ENCODE assay signal across 11 cellular contexts in genomic region chr5:93604119-93604963, GRCh38. TPM values are rescaled to one million over a fixed set of nuclear protein-coding genes. Genes with fewer than 3 reads are reported as not detected.
A peak's percentile ranks its signal among the peaks of the same experiment; 100 is the strongest.
DNase-seq lines count a peak whose midpoint lies in the region; ATAC-seq, FAIRE-seq and TF ChIP-seq lines count a peak whose summit lies in the region.
"Had no signal": no experiment of that assay in that cellular context is flagged by ENCODE, and none has a peak within 500 bp of the region (broad histone marks: within the 10 kb centered on the region; RNA-seq: fewer than 3 reads in every experiment).

No MANE protein-coding gene starts in this region.

- H3K27me3 Mint-ChIP-seq in GM23338 (ENCODE audit: insufficient read depth, low read depth, poor library complexity): no peaks in the 10 kb centered on the region
- peaks cover 81% of the 10 kb centered on the region for H3K27me3 Mint-ChIP-seq in nephron (ENCODE audit: low read depth)

- no peaks in the 10 kb centered on the region for H3K9me2 ChIP-seq in GM23338 (ENCODE audit: insufficient read depth)

- no peak overlapping the region for H3K27ac Mint-ChIP-seq in GM23338
- H3K27ac Mint-ChIP-seq in nephron: peak overlapping the region; percentile 57 to 61 (median 60)
- H3K27ac Mint-ChIP-seq: stimulated activated naive CD8-positive, alpha-beta T cell treated with anti-CD3 and anti-CD28 coated beads, Interleukin-15, Interleukin-2, amounts not matched to agents 100 ng/mL and 50 ng/mL, for 24 hours had no signal

- WGBS in A549 (ENCODE audit: missing lambda C conversion rate): 68% methylated on average over 17 of the region's 54 CpGs
- WGBS in body of pancreas, 2 donors: 11 to 25% methylated on average over 34 to 48 of the region's 54 CpGs

- TF ChIP-seq EP300 in A549 (IDR thresholded peaks at IDR 0.05): no peak

- H3K27me3 ChIP-seq in GM23338 (ENCODE audit: insufficient read depth) (peaks cover 100% of the 10 kb centered on the region), dorsolateral prefrontal cortex (peaks cover 0 to 66% (median 8%) of the 10 kb centered on the region in 45 donors), body of pancreas (peaks cover 0 to 70% of the 10 kb centered on the region in 2 donors)

- H3K4me3 ChIP-seq in A549 (no peak overlapping the region), GM23338 (peak overlapping the region; percentile 42), dorsolateral prefrontal cortex (peak overlapping the region; percentile 12 to 69 (median 56)), body of pancreas (no peak overlapping the region)
- H3K4me3 ChIP-seq: right lobe of liver had no signal

- peaks cover 22% of the 10 kb centered on the region for H4K20me1 ChIP-seq in GM23338 (replicated peaks; ENCODE audit: insufficient read depth)

- ATAC-seq in A549: no peak
- ATAC-seq in GM23338: peak; percentile 14
- no peak for ATAC-seq in HG03139 (IDR thresholded peaks at IDR 0.05; ENCODE audit: unreplicated experiment)
- no peak for ATAC-seq in body of pancreas
- no peak for ATAC-seq in activated CD4-positive, CD25-positive, alpha-beta regulatory T cell treated with anti-CD3 and anti-CD28 coated beads, Interleukin-2, amount 50 U/mL, for 24 hours

- H3K9me3 Mint-ChIP-seq in GM23338 (peaks cover 7% of the 10 kb centered on the region; the same call in 2 of the 3 replicates), nephron (no peaks in the 10 kb centered on the region)
- H3K9me3 Mint-ChIP-seq: stimulated activated naive CD8-positive, alpha-beta T cell treated with anti-CD3 and anti-CD28 coated beads, Interleukin-15, Interleukin-2, amounts not matched to agents 100 ng/mL and 50 ng/mL, for 24 hours had no signal

- H3K36me3 ChIP-seq in GM23338 (ENCODE audit: insufficient read depth) (no peaks in the 10 kb centered on the region), body of pancreas (replicated peaks in 1 of 2; ENCODE audit: insufficient read depth in 1 of 2, low read depth in 2 of 2) (no peaks in the 10 kb centered on the region)
- H3K36me3 ChIP-seq: right lobe of liver had no signal

- no peak for TF ChIP-seq RAD21 in A549 (conservative IDR thresholded peaks at IDR 0.05 in 1 of 2, IDR thresholded peaks at IDR 0.05 in 1 of 2)

- DNase-seq in A549 (ENCODE audit: low read depth in 1 of 2, low spot score in 1 of 2) (no peak), GM23338 (ENCODE audit: low spot score) (peak; percentile 69), dorsolateral prefrontal cortex (peak in 4 of 10 donors; percentile 52 to 63 (median 60)), body of pancreas (no peak), NCI-H1436 treated with DMSO at 0.1 percent for 48 hours (lab: John Stamatoyannopoulos, UW) (no peak)
- DNase-seq: NCI-H82, right lobe of liver had no signal

- peaks cover 34% of the 10 kb centered on the region for H3F3A ChIP-seq in GM23338 (replicated peaks; ENCODE audit: low read depth)

- TF ChIP-seq POLR2A in A549 (IDR thresholded peaks at IDR 0.05; ENCODE audit: low read length) (no peak), body of pancreas (IDR thresholded peaks at IDR 0.05) (no peak)

- H3K4me2 ChIP-seq in A549: peak overlapping the region; percentile 44
- H3K4me2 ChIP-seq in GM23338: peak overlapping the region; percentile 74

- H3K79me2 ChIP-seq in GM23338 (replicated peaks; ENCODE audit: insufficient read depth): no peaks in the 10 kb centered on the region

- CTCF ChIA-PET in A549 (lab: Yijun Ruan, JAX): interaction anchor here (0.9 to 1.3 kb wide), 2 partner anchors 9 to 197 kb away, joined by 3 to 4 read pairs; no protein-coding TSS in a partner anchor

- H3K27ac ChIP-seq in A549: no peak overlapping the region
- no peak overlapping the region for H3K27ac ChIP-seq in GM23338 (ENCODE audit: low read depth)
- peak overlapping the region in 52 of 59 donors; percentile 12 to 95 (median 70) for H3K27ac ChIP-seq in dorsolateral prefrontal cortex
- H3K27ac ChIP-seq in body of pancreas: no peak overlapping the region
- H3K27ac ChIP-seq: right lobe of liver had no signal

- H3K36me3 Mint-ChIP-seq in GM23338 (ENCODE audit: low read depth) (peaks cover 3% of the 10 kb centered on the region; the same call in 2 of the 3 replicates), nephron (ENCODE audit: low read depth) (no peaks in the 10 kb centered on the region)

- H3K4me3 Mint-ChIP-seq in GM23338: peak overlapping the region; percentile 35; the same call in 2 of the 3 replicates
- H3K4me3 Mint-ChIP-seq in nephron: peak overlapping the region; percentile 74 to 79 (median 78)
- H3K4me3 Mint-ChIP-seq: stimulated activated naive CD8-positive, alpha-beta T cell treated with anti-CD3 and anti-CD28 coated beads, Interleukin-15, Interleukin-2, amounts not matched to agents 100 ng/mL and 50 ng/mL, for 24 hours had no signal

- peaks cover 8% of the 10 kb centered on the region; the same call in 2 of the 3 replicates for H3K4me1 ChIP-seq in A549
- peaks cover 69% of the 10 kb centered on the region for H3K4me1 ChIP-seq in GM23338 (ENCODE audit: insufficient read depth)
- peaks cover 8% of the 10 kb centered on the region for H3K4me1 ChIP-seq in body of pancreas
- H3K4me1 ChIP-seq: right lobe of liver had no signal

- H3K9me3 ChIP-seq in A549 (no peaks in the 10 kb centered on the region), body of pancreas (no peaks in the 10 kb centered on the region)
- H3K9me3 ChIP-seq: right lobe of liver had no signal

- POLR2A ChIA-PET in A549 (lab: Yijun Ruan, JAX): no interaction called here

- intact Hi-C loops in dorsolateral prefrontal cortex (cut with DNase I) (loop anchor here in 1 of 2 donors (10.0 kb wide), 1 partner anchor 300 kb away; no protein-coding TSS in a partner anchor), body of pancreas (cut with DNase I) (no loop called here)

- H2AFZ ChIP-seq in GM23338: no peak overlapping the region

- H3K4me1 Mint-ChIP-seq in GM23338 (peaks cover 42% of the 10 kb centered on the region), nephron (peaks cover 42% of the 10 kb centered on the region)

- FAIRE-seq in A549 (lab: Jason Lieb, UNC): no peak

- TF ChIP-seq CTCF in A549 (IDR thresholded peaks at IDR 0.05) (no peak), GM23338 (conservative IDR thresholded peaks at IDR 0.05; ENCODE audit: low read depth in 2 of 2) (no peak), dorsolateral prefrontal cortex (IDR thresholded peaks at IDR 0.05 in 54 of 56, conservative IDR thresholded peaks at IDR 0.05 in 2 of 56; ENCODE audit: low read depth in 1 of 56, partially characterized antibody in 56 of 56) (peak in 2 of 56 donors; percentile 2 to 11), nephron (IDR thresholded peaks at IDR 0.05; ENCODE audit: unreplicated experiment in 3 of 3) (no peak), body of pancreas (IDR thresholded peaks at IDR 0.05) (no peak)

TF ChIP-seq in A549, 52 proteins besides CTCF, POLR2A, EP300 and RAD21 (continues in another document):
- TF ChIP-seq FOSB (CRISPR knock-in tag; IDR thresholded peaks at IDR 0.05): no peak
- no peak for TF ChIP-seq PHF8 (IDR thresholded peaks at IDR 0.05; ENCODE audit: borderline replicate concordance, low read depth)
- TF ChIP-seq KDM1A (IDR thresholded peaks at IDR 0.05; ENCODE audit: low read depth): no peak
- TF ChIP-seq RNF2 (IDR thresholded peaks at IDR 0.05; ENCODE audit: borderline replicate concordance, low read depth): no peak
- no peak for TF ChIP-seq ESRRA (IDR thresholded peaks at IDR 0.05; ENCODE audit: borderline replicate concordance, low read length)
- TF ChIP-seq CHD4 (IDR thresholded peaks at IDR 0.05; ENCODE audit: borderline replicate concordance): no peak
- TF ChIP-seq HEYL (CRISPR knock-in tag; IDR thresholded peaks at IDR 0.05): no peak
- no peak for TF ChIP-seq MAFK (IDR thresholded peaks at IDR 0.05; ENCODE audit: partially characterized antibody)

TF ChIP-seq in GM23338, 12 proteins besides CTCF, POLR2A, EP300 and RAD21 (continues in another document):
- TF ChIP-seq ZNF114 (CRISPR knock-in tag; IDR thresholded peaks at IDR 0.05) (no peak), ETS1 (IDR thresholded peaks at IDR 0.05) (no peak), CREB1 (CRISPR knock-in tag; IDR thresholded peaks at IDR 0.05; ENCODE audit: low read depth) (no peak), POLR2AphosphoS5 (IDR thresholded peaks at IDR 0.05; ENCODE audit: low read depth) (no peak), JUNB (IDR thresholded peaks at IDR 0.05; ENCODE audit: unreplicated experiment) (no peak), STAT1 (IDR thresholded peaks at IDR 0.05; ENCODE audit: unreplicated experiment) (no peak), NANOG (IDR thresholded peaks at IDR 0.05; ENCODE audit: borderline replicate concordance) (no peak), EZH2phosphoT487 (IDR thresholded peaks at IDR 0.05; ENCODE audit: unreplicated experiment) (peak; percentile 32), ZNF331 (CRISPR knock-in tag; IDR thresholded peaks at IDR 0.05; ENCODE audit: low read depth) (no peak)

RNA-seq across cellular contexts. Expression of gene NR2F1, which starts 21.3 kb away (rescaled TPM):
- 5.0 and 5.2 TPM in 2 replicates for polyA plus RNA-seq in A549 (2011; rRNA removed)
- polyA plus RNA-seq in A549 (2012; cell fraction: cytosol; rRNA removed): 10.5 and 14.6 TPM in 2 replicates
- 16.2 and 24.0 TPM in 2 replicates for polyA plus RNA-seq in A549 (2012; cell fraction: nucleus; rRNA removed)
- polyA plus RNA-seq in A549 (2017; fragmentation: RNase III; extraction: RNeasy Plus Mini Kit Qiagen cat#74134 plus additional on column Dnase treatment): 4.9 to 6.3 TPM (median 5.2 TPM) in 3 replicates
- polyA minus RNA-seq in A549 (2011; rRNA and poly(A)+ RNA removed): 5.9 and 6.3 TPM in 2 replicates
- total RNA-seq in GM23338 (2014; rRNA removed; shearing (Covaris generic)): not detected in 2 replicates
- polyA plus RNA-seq in GM23338 (2016; fragmentation: Nextera tagmentation; extraction: Ambion mirVana): not detected in 2 replicates
- 100 to 1,000 TPM in 56 of 120 experiments, 10 to 100 TPM in 64; 46.1 to 145 (median 98.5) TPM for total RNA-seq in dorsolateral prefrontal cortex
- 10 to 100 TPM; 16.9 to 33.0 TPM for total RNA-seq in body of pancreas

RNA-seq across cellular contexts. Expression of gene NR2F1-AS1, which starts 23.3 kb away (rescaled TPM):
- polyA plus RNA-seq in A549 (2011; rRNA removed): 8.3 and 8.8 TPM in 2 replicates
- 1.3 TPM in 2 replicates for polyA plus RNA-seq in A549 (2012; cell fraction: cytosol; rRNA removed)
- polyA plus RNA-seq in A549 (2012; cell fraction: nucleus; rRNA removed): 0.37 and 0.39 TPM in 2 replicates
- polyA plus RNA-seq in A549 (2017; fragmentation: RNase III; extraction: RNeasy Plus Mini Kit Qiagen cat#74134 plus additional on column Dnase treatment): 3.5 to 5.5 TPM (median 5.4 TPM) in 3 replicates
- 2.8 and 3.6 TPM in 2 replicates for polyA minus RNA-seq in A549 (2011; rRNA and poly(A)+ RNA removed)
- 0.59 and 3.0 TPM in 2 replicates for total RNA-seq in GM23338 (2014; rRNA removed; shearing (Covaris generic))
- 4.5 and 9.2 TPM in 2 replicates for polyA plus RNA-seq in GM23338 (2016; fragmentation: Nextera tagmentation; extraction: Ambion mirVana)
- total RNA-seq in dorsolateral prefrontal cortex: 100 to 1,000 TPM in 43 of 120 experiments, 10 to 100 TPM in 77; 42.2 to 125 (median 96.4) TPM
- total RNA-seq in body of pancreas: 1 to 10 TPM; 4.9 to 5.3 TPM

Comparison
In these comparisons a context has a peak if more than half of its experiments do, and no peak if none do; other contexts are left out.
1. H3K27ac ChIP-seq: peak in dorsolateral prefrontal cortex (52 of 59); none in A549 (0 of 2), GM23338 (single experiment) and body of pancreas (0 of 4).
2. H3K4me3 ChIP-seq: peak in GM23338 (single experiment) and dorsolateral prefrontal cortex (59 of 59); none in A549 (single experiment) and body of pancreas (0 of 2).
3. RNA of gene NR2F1, which starts 21.3 kb away (total RNA-seq): 46.1 to 145 TPM in dorsolateral prefrontal cortex and 16.9 to 33.0 TPM in body of pancreas; not detected in GM23338; every median in the first group is over 10 times any median in the second.
4. RNA of gene NR2F1-AS1, which starts 23.3 kb away (total RNA-seq): 42.2 to 125 TPM in dorsolateral prefrontal cortex; 4.9 to 5.3 TPM in body of pancreas and 0.59 to 3.0 TPM in GM23338; every median in the first group is over 4 times any median in the second.